In the genomic region with DNA sequence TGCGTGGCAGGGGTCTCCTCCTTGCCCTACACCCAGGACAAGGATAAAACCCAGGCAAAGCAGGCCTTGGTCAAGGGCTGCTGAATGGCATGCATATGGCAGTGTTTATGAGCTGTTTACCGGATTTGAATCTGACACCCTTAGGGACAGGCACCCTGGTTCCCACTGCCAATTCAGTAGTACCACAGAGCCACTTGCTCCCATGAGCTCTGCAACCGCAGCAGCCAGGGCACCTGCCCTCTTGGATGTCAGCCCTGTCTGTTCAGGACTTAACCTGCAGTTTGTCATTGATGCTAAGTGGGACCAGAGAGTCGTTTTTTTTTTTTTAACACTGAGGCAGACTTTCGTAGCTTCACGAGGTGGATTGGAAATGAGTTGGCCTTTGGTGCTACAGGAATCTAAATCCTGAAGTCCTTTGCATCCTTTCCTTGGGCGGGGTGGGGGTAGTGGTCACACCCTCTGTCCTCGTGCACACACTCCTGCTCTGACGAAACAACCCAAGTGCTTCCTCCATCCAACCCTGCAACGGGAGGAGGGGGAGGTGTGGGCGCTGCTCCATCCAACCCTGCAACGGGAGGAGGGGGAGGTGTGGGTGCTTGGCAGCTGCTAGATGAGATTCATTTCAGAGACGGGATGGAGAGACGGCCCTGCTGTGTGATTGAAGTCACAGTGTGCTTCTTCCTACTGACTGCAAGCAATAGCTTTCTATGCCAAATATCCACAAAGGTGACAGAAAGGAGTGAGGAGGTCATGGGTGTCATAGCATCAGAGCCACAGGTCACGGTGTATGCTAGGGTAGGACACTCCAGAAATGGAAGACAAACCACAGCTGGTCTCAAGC, we compare ENCODE assay signal across 14 cellular contexts.
DNase-seq lines count a peak whose midpoint lies in the region; ATAC-seq and TF ChIP-seq lines count a peak whose summit lies in the region.
"Had no signal": no experiment of that assay in that cellular context is flagged by ENCODE, and none has a peak within 500 bp of the region (broad histone marks: within the 10 kb centered on the region; RNA-seq: fewer than 3 reads in every experiment).

No MANE protein-coding gene starts in this region.

- TF ChIP-seq CTCF in BE2C (IDR thresholded peaks at IDR 0.05; ENCODE audit: low read depth, low read length) (no peak), RWPE2 (IDR thresholded peaks at IDR 0.05; ENCODE audit: poor library complexity, severe bottlenecking) (no peak), left lung (IDR thresholded peaks at IDR 0.05) (no peak), smooth muscle cell (IDR thresholded peaks at IDR 0.05; ENCODE audit: borderline replicate concordance, insufficient read depth, poor library complexity, severe bottlenecking) (no peak)
- no peak for TF ChIP-seq CTCF in CD4-positive, alpha-beta T cell (IDR thresholded peaks at IDR 0.05)

- H3K36me3 Mint-ChIP-seq in CD4-positive, alpha-beta T cell (ENCODE audit: low read depth) = no peaks in the 10 kb centered on the region

- no peak overlapping the region for H3K4me2 ChIP-seq in smooth muscle cell

- no peak overlapping the region for H3K4me3 Mint-ChIP-seq in CD4-positive, alpha-beta T cell

- intact Hi-C loops in left lung (cut with DNase I) = no loop called here
- intact Hi-C loops in CD4-positive, alpha-beta T cell (cut with DNase I, micrococcal nuclease) = no loop called here

- H3K4me3 ChIP-seq in BE2C (ENCODE audit: low read depth, low read length) (no peak overlapping the region), RWPE2 (ENCODE audit: severe bottlenecking) (no peak overlapping the region), left lung (no peak overlapping the region), smooth muscle cell (no peak overlapping the region)
- H3K4me3 ChIP-seq: esophagus muscularis mucosa, HAP-1, MG63, vagina had no signal

- H3K27ac ChIP-seq in RWPE2 (ENCODE audit: poor library complexity, severe bottlenecking) (peak overlapping the region; percentile 88), left lung (no peak overlapping the region), smooth muscle cell (ENCODE audit: low read depth) (no peak overlapping the region)
- H3K27ac ChIP-seq in CD4-positive, alpha-beta T cell (ENCODE audit: low read depth, low read length) = no peak overlapping the region
- H3K27ac ChIP-seq: esophagus muscularis mucosa, vagina had no signal

- CTCF ChIA-PET in CD4-positive, alpha-beta T cell (lab: Charles Lee) = no interaction called here

- no peaks in the 10 kb centered on the region for H3K27me3 ChIP-seq in BE2C
- no peaks in the 10 kb centered on the region for H3K27me3 ChIP-seq in RWPE2 (ENCODE audit: insufficient read depth, poor library complexity, severe bottlenecking)
- peaks cover 0 to 8% of the 10 kb centered on the region in 2 donors for H3K27me3 ChIP-seq in left lung
- peaks cover 5% of the 10 kb centered on the region for H3K27me3 ChIP-seq in smooth muscle cell (ENCODE audit: low read depth)
- no peaks in the 10 kb centered on the region for H3K27me3 ChIP-seq in CD4-positive, alpha-beta T cell (ENCODE audit: control insufficient read depth, insufficient read depth, low read length)
- H3K27me3 ChIP-seq: esophagus muscularis mucosa, MG63, vagina had no signal

- no peaks in the 10 kb centered on the region for H3K4me1 Mint-ChIP-seq in CD4-positive, alpha-beta T cell (ENCODE audit: low read depth)

- no peak overlapping the region for H2AFZ ChIP-seq in smooth muscle cell (ENCODE audit: low read depth)

- no peaks in the 10 kb centered on the region for H4K20me1 ChIP-seq in smooth muscle cell (ENCODE audit: low read depth)

- H3K9ac ChIP-seq in smooth muscle cell (ENCODE audit: low read depth) = no peak overlapping the region

- POLR2A ChIA-PET in CD4-positive, alpha-beta T cell (lab: Charles Lee) = no interaction called here

- H3K79me2 ChIP-seq in smooth muscle cell (ENCODE audit: low read depth) = no peaks in the 10 kb centered on the region

- H3K36me3 ChIP-seq in BE2C (no peaks in the 10 kb centered on the region), RWPE2 (ENCODE audit: low read depth) (no peaks in the 10 kb centered on the region), left lung (no peaks in the 10 kb centered on the region), smooth muscle cell (ENCODE audit: low read depth) (no peaks in the 10 kb centered on the region)
- H3K36me3 ChIP-seq: HAP-1, MG63, vagina had no signal

- peak; percentile 35 for DNase-seq in BE2C
- peak; percentile 67 for DNase-seq in NCI-H128 (lab: John Stamatoyannopoulos, UW; ENCODE audit: unreplicated experiment)
- no peak for DNase-seq in RWPE2 (ENCODE audit: low spot score)
- DNase-seq in left lung = peak in 1 of 2 donors; percentile 67
- DNase-seq in smooth muscle cell (lab: John Stamatoyannopoulos, UW; ENCODE audit: unreplicated experiment) = no peak
- no peak for DNase-seq in CD4-positive, alpha-beta T cell
- DNase-seq in hepatic stellate cell (ENCODE audit: low spot score) = no peak
- DNase-seq: ACHN; activated CD4-positive, CD25-positive, alpha-beta regulatory T cell; MG63 had no signal

- no peaks in the 10 kb centered on the region for H3K4me1 ChIP-seq in BE2C
- H3K4me1 ChIP-seq in RWPE2 (ENCODE audit: insufficient read depth, poor library complexity, severe bottlenecking) = peaks cover 28% of the 10 kb centered on the region
- H3K4me1 ChIP-seq in left lung = no peaks in the 10 kb centered on the region
- no peaks in the 10 kb centered on the region for H3K4me1 ChIP-seq in smooth muscle cell (ENCODE audit: low read depth)
- H3K4me1 ChIP-seq: esophagus muscularis mucosa, HAP-1, vagina had no signal

- peaks cover 8% of the 10 kb centered on the region for H3K27me3 Mint-ChIP-seq in CD4-positive, alpha-beta T cell

- H3K27ac Mint-ChIP-seq in CD4-positive, alpha-beta T cell = no peak overlapping the region

- H3K9me3 ChIP-seq in BE2C (no peaks in the 10 kb centered on the region), RWPE2 (ENCODE audit: severe bottlenecking) (no peaks in the 10 kb centered on the region), left lung (peaks cover 0 to 1% of the 10 kb centered on the region in 2 donors), smooth muscle cell (replicated peaks; ENCODE audit: low read depth) (no peaks in the 10 kb centered on the region)
- no peaks in the 10 kb centered on the region for H3K9me3 ChIP-seq in CD4-positive, alpha-beta T cell (ENCODE audit: control insufficient read depth, low read length)
- H3K9me3 ChIP-seq: esophagus muscularis mucosa, HAP-1, MG63, vagina had no signal

- H3F3A ChIP-seq in smooth muscle cell (ENCODE audit: low read depth) = no peaks in the 10 kb centered on the region

- ATAC-seq in RWPE2 (ENCODE audit: low read depth) (no peak), left lung (peak; percentile 97), GM21390 (IDR thresholded peaks at IDR 0.05; ENCODE audit: unreplicated experiment) (no peak)
- no peak for ATAC-seq in CD4-positive, alpha-beta T cell (ENCODE audit: poor library complexity)

- no peaks in the 10 kb centered on the region for H3K9me3 Mint-ChIP-seq in CD4-positive, alpha-beta T cell

- 79% methylated on average over 15 of the region's 15 CpGs for WGBS in smooth muscle cell (ENCODE audit: low lambda C conversion rate)

Comparison
In these comparisons a context has a peak if more than half of its experiments do, and no peak if none do; other contexts are left out.
1. DNase-seq: peak in BE2C (single experiment) and NCI-H128 (single experiment); none in RWPE2 (single experiment), smooth muscle cell (single experiment), CD4-positive, alpha-beta T cell (0 of 10) and hepatic stellate cell (single experiment).